Comparison of ENCODE assay signal across 8 cellular contexts in the genomic region with DNA sequence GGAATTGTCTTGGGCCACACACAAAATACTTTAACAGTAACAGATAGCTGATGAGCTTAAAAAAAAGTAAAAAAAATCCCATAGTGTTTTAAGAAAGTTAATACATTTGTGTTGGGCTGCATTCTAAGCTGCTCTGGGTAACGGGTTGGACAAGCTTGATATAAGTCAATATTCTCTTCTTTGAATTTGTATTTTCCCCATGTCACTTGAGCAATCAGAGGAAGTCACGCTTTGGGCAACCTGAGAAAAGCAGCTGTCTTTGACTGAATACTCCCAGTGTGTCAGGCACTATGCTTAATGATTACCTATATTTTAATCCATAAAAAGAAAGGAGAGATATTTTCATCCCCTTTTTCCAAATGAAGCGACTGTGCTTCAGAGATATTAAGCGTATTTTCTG.
"Had no signal": no experiment of that assay in that cellular context is flagged by ENCODE, and none has a peak within 500 bp of the region (broad histone marks: within the 10 kb centered on the region; RNA-seq: fewer than 3 reads in every experiment).

No MANE protein-coding gene starts in this region.

- DNase-seq: GM23248, GOT3, H7, H9, HCEC 1CT, HFFc6 had no signal

- H3K9me3 Mint-ChIP-seq: GM23338, H9 had no signal

- H3K4me3 Mint-ChIP-seq: GM23338, H9, HFFc6 had no signal

- H3K4me1 Mint-ChIP-seq: H9 had no signal

- H3K27ac Mint-ChIP-seq: GM23338, H9, HFFc6 had no signal

- ATAC-seq: GM23338, HCT116 had no signal
